30 cellular contexts compared by ENCODE assay signal in genomic region chr6:141388666-141389065, GRCh38.
DNase-seq lines count a peak whose midpoint lies in the region; ATAC-seq, FAIRE-seq and TF ChIP-seq lines count a peak whose summit lies in the region.
"Had no signal": no experiment of that assay in that cellular context is flagged by ENCODE, and none has a peak within 500 bp of the region (broad histone marks: within the 10 kb centered on the region; RNA-seq: fewer than 3 reads in every experiment).

No MANE protein-coding gene starts in this region.

- no peak overlapping the region for H2BK20ac ChIP-seq in H1 (ENCODE audit: low read length)

- H3K9ac ChIP-seq in HUES48 (ENCODE audit: low read depth, low read length), result no peak overlapping the region; the same call in 1 of the 2 replicates
- no peak overlapping the region for H3K9ac ChIP-seq in H1 (replicated peaks in 1 of 4; ENCODE audit: extremely low read depth in 1 of 4, low read depth in 3 of 4, low read length in 3 of 4)
- H3K9ac ChIP-seq: GM23248, KMS-11 had no signal

- no peak overlapping the region; a peak in 1 of 4 replicates for H3K4me2 ChIP-seq in H1 (ENCODE audit: insufficient read depth in 1 of 2, low read depth in 2 of 2, low read length in 2 of 2)
- H3K4me2 ChIP-seq: KMS-11 had no signal

- no peak for TF ChIP-seq POLR2A in H1 (IDR thresholded peaks at IDR 0.05; ENCODE audit: control extremely low read depth in 1 of 2, low read depth in 2 of 2, low read length in 2 of 2)

- no peak overlapping the region for H3K56ac ChIP-seq in H1 (replicated peaks; ENCODE audit: insufficient read length, low read depth, low read length)

- TF ChIP-seq CTCF in H1 (IDR thresholded peaks at IDR 0.05; ENCODE audit: control extremely low read depth in 1 of 3, insufficient read depth in 1 of 3, low read depth in 1 of 3, low read length in 3 of 3), result no peak

- no peak overlapping the region for H2BK15ac ChIP-seq in H1 (ENCODE audit: low read length)

- no peak for TF ChIP-seq RAD21 in H1 (IDR thresholded peaks at IDR 0.05 in 1 of 2, conservative IDR thresholded peaks at IDR 0.05 in 1 of 2; ENCODE audit: low read depth in 2 of 2, low read length in 2 of 2)

- ATAC-seq in HG02884 (IDR thresholded peaks at IDR 0.05; ENCODE audit: unreplicated experiment), result no peak
- ATAC-seq: CD8-positive, alpha-beta T cell had no signal

- no peaks in the 10 kb centered on the region for H3K79me1 ChIP-seq in H1 (ENCODE audit: low read depth, low read length)

- H3K4me1 ChIP-seq in HUES48 (ENCODE audit: control insufficient read depth, insufficient read depth, low read length) (peaks cover 14% of the 10 kb centered on the region; the same call in 1 of the 2 replicates), H1 (replicated peaks in 1 of 4; ENCODE audit: control insufficient read depth in 3 of 4, insufficient read depth in 4 of 4, low read length in 3 of 4) (peaks cover 0 to 4% (median 0%) of the 10 kb centered on the region in 4 experiments; a peak in 1 of 7 replicates)
- H3K4me1 ChIP-seq: Caco-2, Peyer's patch had no signal

- H2BK12ac ChIP-seq in H1 (ENCODE audit: low read depth, low read length), result peak overlapping the region; percentile 55; the same call in 1 of the 2 replicates

- no peak overlapping the region for H4K91ac ChIP-seq in H1 (replicated peaks; ENCODE audit: insufficient read length, low read length)

- H3K79me2 ChIP-seq in H1 (ENCODE audit: control insufficient read depth in 1 of 2, insufficient read depth in 2 of 2, low read length in 2 of 2), result no peaks in the 10 kb centered on the region

- H3K27me3 ChIP-seq in HUES48 (ENCODE audit: control insufficient read depth, insufficient read depth, low read length) (no peaks in the 10 kb centered on the region), H1 (replicated peaks in 1 of 4; ENCODE audit: control insufficient read depth in 3 of 4, extremely low read depth in 1 of 4, insufficient read depth in 3 of 4, low read length in 3 of 4) (no peaks in the 10 kb centered on the region)
- H3K27me3 ChIP-seq: Peyer's patch had no signal

- no peak overlapping the region for H2AFZ ChIP-seq in H1 (ENCODE audit: low read length)
- H2AFZ ChIP-seq: GM23248 had no signal

- H3K23me2 ChIP-seq in H1 (ENCODE audit: low read depth, low read length), result no peaks in the 10 kb centered on the region

- no peak overlapping the region for H4K8ac ChIP-seq in H1 (ENCODE audit: extremely low read depth, insufficient read depth, low read length)

- H2BK5ac ChIP-seq in H1 (ENCODE audit: low read depth, low read length), result peak overlapping the region; percentile 79

- POLR2A ChIA-PET in H1 (lab: Charles Lee; ENCODE audit: partially characterized antibody), result no interaction called here

- CTCF ChIA-PET in H1 (lab: Charles Lee; ENCODE audit: partially characterized antibody), result no interaction called here

- 56% methylated on average over 3 of the region's 3 CpGs; no CpG with 5 or more reads in 1 of the 2 experiments for WGBS in H1 (ENCODE audit: extremely low coverage in 1 of 2, insufficient coverage in 1 of 2, insufficient read length in 1 of 2, insufficient replicate concordance in 2 of 2, low coverage in 1 of 2, low lambda C conversion rate in 2 of 2, missing lambda C conversion rate in 1 of 2), 2 experiments

- no peak overlapping the region for H2AK5ac ChIP-seq in H1 (ENCODE audit: low read depth, low read length)

- DNase-seq in H1 (ENCODE audit: low read depth in 1 of 2, low spot score in 2 of 2), result peak in 1 of 2 experiments; percentile 64
- DNase-seq in iPS-NIHi11 (ENCODE audit: low spot score), result peak; percentile 33
- no peak for DNase-seq in Ammon's horn (ENCODE audit: low spot score)
- DNase-seq in stimulated activated naive CD4-positive, alpha-beta T cell treated with Interleukin-2 at 50 U/mL for 16 hours (lab: John Stamatoyannopoulos, UW), result no peak
- DNase-seq in NCI-H1930 (lab: John Stamatoyannopoulos, UW), result no peak
- DNase-seq: Caco-2; CD8-positive, alpha-beta T cell; DMS 273 treated with DMSO at 0.1 percent for 48 hours; DMS79; EL; GM23248; NCI-H1048; NCI-H1417 treated with DMSO at 0.1 percent for 48 hours; NCI-H1694 treated with DMSO at 0.1 percent for 48 hours; NCI-H2081 treated with DMSO at 0.1 percent for 48 hours; NCI-H2171; NCI-H226; NCI-H510A; NCI-H69; OCI-M1; Peyer's patch; SHP77 treated with DMSO at 0.1 percent for 48 hours; SW 1271 had no signal

- no peak overlapping the region for H3K23ac ChIP-seq in H1 (ENCODE audit: insufficient read length)

- no peaks in the 10 kb centered on the region for H4K20me1 ChIP-seq in H1 (replicated peaks in 1 of 2; ENCODE audit: control insufficient read depth in 1 of 2, insufficient read depth in 2 of 2, low read length in 2 of 2)

- H3K9me3 ChIP-seq in HUES48 (ENCODE audit: control insufficient read depth, insufficient read depth, low read length) (peaks cover 41% of the 10 kb centered on the region), H1 (ENCODE audit: insufficient read depth in 2 of 2, low read depth in 1 of 2, low read length in 1 of 2) (peaks cover 9 to 16% of the 10 kb centered on the region in 2 experiments)
- H3K9me3 ChIP-seq: Caco-2, Peyer's patch had no signal

- H3K36me3 ChIP-seq in HUES48 (ENCODE audit: control insufficient read depth, insufficient read depth, low read length) (peaks cover 8% of the 10 kb centered on the region; the same call in 1 of the 2 replicates), H1 (ENCODE audit: control insufficient read depth in 2 of 4, insufficient read depth in 4 of 4, low read length in 3 of 4) (peaks cover 0 to 29% (median 4%) of the 10 kb centered on the region in 4 experiments; a peak in 3 of 8 replicates)
- H3K36me3 ChIP-seq: Peyer's patch had no signal

- H3K4me3 ChIP-seq in HUES48 (ENCODE audit: low read depth, low read length) (peak overlapping the region; percentile 16; the same call in 1 of the 2 replicates), H1 (ENCODE audit: extremely low read depth in 1 of 4, insufficient read depth in 2 of 4, low read depth in 3 of 4, low read length in 4 of 4) (peak overlapping the region in 1 of 4 experiments; percentile 19; a peak in 1 of 8 replicates)
- H3K4me3 ChIP-seq: GM23248, Peyer's patch, SK-N-MC had no signal

- peak; percentile 93 for FAIRE-seq in H1 (lab: Jason Lieb, UNC)
- FAIRE-seq: GM12892, HTR-8/SVneo had no signal

- H2BK120ac ChIP-seq in H1 (replicated peaks; ENCODE audit: low read depth, low read length), result no peak overlapping the region

- TF ChIP-seq EP300 in H1 (IDR thresholded peaks at IDR 0.05; ENCODE audit: borderline replicate concordance in 1 of 2, low read depth in 2 of 2, low read length in 2 of 2), result 0 out of 3 replicates have a peak, but pooled peaks of 1 of the 2 experiments have one; percentile 57

- H3K4ac ChIP-seq in H1 (replicated peaks; ENCODE audit: insufficient read length, low read depth, low read length), result no peak overlapping the region

- peak overlapping the region; percentile 88 for H3K27ac ChIP-seq in HUES48 (ENCODE audit: low read depth, low read length)
- no peak overlapping the region for H3K27ac ChIP-seq in H1 (ENCODE audit: low read depth, low read length)
- H3K27ac ChIP-seq: C4-2B, GM23248, KMS-11, Peyer's patch, SK-N-MC had no signal

- H3K14ac ChIP-seq in H1 (ENCODE audit: insufficient read length), result no peak overlapping the region

- peak overlapping the region; percentile 95 for H4K5ac ChIP-seq in H1 (ENCODE audit: insufficient read length, low read depth, low read length)

- peak overlapping the region; percentile 25; the same call in 1 of the 2 replicates for H3K18ac ChIP-seq in H1 (ENCODE audit: extremely low read depth, low read length)

TF ChIP-seq in H1, 55 proteins besides CTCF, POLR2A, EP300 and RAD21 (continues in another document):
- peak; percentile 30; the same call in 1 of the 2 replicates for TF ChIP-seq SP1 (IDR thresholded peaks at IDR 0.05; ENCODE audit: low read depth, low read length)
- no peak for TF ChIP-seq PHF8 (conservative IDR thresholded peaks at IDR 0.05; ENCODE audit: low read depth, low read length)
- no peak for TF ChIP-seq CHD1 (IDR thresholded peaks at IDR 0.05; ENCODE audit: low read depth, low read length)
- TF ChIP-seq POU5F1 (IDR thresholded peaks at IDR 0.05; ENCODE audit: low read depth, low read length), result peak; percentile 68; the same call in 1 of the 2 replicates
- no peak for TF ChIP-seq ZNF274 (IDR thresholded peaks at IDR 0.05; ENCODE audit: borderline replicate concordance, extremely low read depth, low read length)
- no peak for TF ChIP-seq FOSL1 (IDR thresholded peaks at IDR 0.05; ENCODE audit: insufficient read depth, low read depth, low read length)
- TF ChIP-seq BCL11A (IDR thresholded peaks at IDR 0.05; ENCODE audit: low read depth in 2 of 2, low read length in 2 of 2), result peak in 1 of 2 experiments; percentile 43
- peak; percentile 64 for TF ChIP-seq NANOG (IDR thresholded peaks at IDR 0.05; ENCODE audit: insufficient read depth, low read depth, low read length, poor library complexity, severe bottlenecking)
